In the genomic region with DNA sequence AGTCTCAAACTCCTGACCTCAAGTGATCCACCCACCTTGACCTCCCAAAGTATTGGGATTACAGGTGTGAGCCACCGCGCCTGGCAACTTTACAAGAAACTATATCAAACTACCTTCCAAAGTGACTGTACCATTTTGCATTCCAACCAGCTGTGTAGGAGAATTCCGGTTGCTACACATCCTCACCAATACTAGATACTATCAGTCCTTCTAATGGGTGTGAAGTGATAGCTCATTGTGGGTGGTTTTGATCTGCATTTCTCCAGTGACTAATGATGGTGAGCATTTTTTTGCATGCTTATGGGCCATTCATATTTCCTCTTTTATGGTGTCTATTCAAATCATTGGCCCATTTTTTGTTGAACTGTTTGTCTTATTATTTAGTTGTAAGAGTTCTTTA, we compare ENCODE assay signal across 36 cellular contexts. TPM values are rescaled to one million over a fixed set of nuclear protein-coding genes. Genes with fewer than 3 reads are reported as not detected.
"Had no signal": no experiment of that assay in that cellular context is flagged by ENCODE, and none has a peak within 500 bp of the region (broad histone marks: within the 10 kb centered on the region; RNA-seq: fewer than 3 reads in every experiment).

No MANE protein-coding gene starts in this region.

- H3K36me3 ChIP-seq: brain microvascular endothelial cell, cardiac muscle cell, colonic mucosa, esophagus muscularis mucosa, gastroesophageal sphincter, heart right ventricle, WERI-Rb-1 had no signal

- H2AFZ ChIP-seq: hepatocyte had no signal

- H3K9me3 ChIP-seq: colonic mucosa, esophagus muscularis mucosa had no signal

- H3K27me3 ChIP-seq: brain microvascular endothelial cell, cardiac muscle cell, colonic mucosa, hepatocyte had no signal

- H3K4me3 ChIP-seq: cardiac muscle cell, colonic mucosa, esophagus muscularis mucosa, gastroesophageal sphincter, heart right ventricle, hepatocyte had no signal

- DNase-seq: activated B cell treated with CpG ODN at 0.5 μM for 24 hours; activated CD4-positive, alpha-beta T cell treated with anti-CD3 and anti-CD28 coated beads for 48 hours; activated CD4-positive, alpha-beta T cell treated with anti-CD3 and anti-CD28 coated beads, Interleukin-2, amount 50 U/mL, for 1 hour; activated CD4-positive, alpha-beta T cell treated with anti-CD3 and anti-CD28 coated beads, Interleukin-2, amount 50 U/mL, for 48 hours; activated CD8-positive, alpha-beta memory T cell treated with anti-CD3 and anti-CD28 coated beads, Interleukin-2, amount 10 ng/mL, durations not matched to agents 7 days and 5 days; activated CD8-positive, alpha-beta memory T cell treated with anti-CD3 and anti-CD28 coated beads, Interleukin-2, amount 50 U/mL, for 4 hours; activated CD8-positive, alpha-beta T cell treated with anti-CD3 and anti-CD28 coated beads, Interleukin-2, amount 10 ng/mL, durations not matched to agents 7 days and 5 days; activated effector memory CD4-positive, alpha-beta T cell treated with anti-CD3 and anti-CD28 coated beads, Interleukin-2, amount 50 U/mL, for 16 hours; activated naive CD4-positive, alpha-beta T cell; activated naive CD4-positive, alpha-beta T cell treated with anti-CD3 and anti-CD28 coated beads, Interleukin-2, amount 50 U/mL, for 16 hours; activated T-cell treated with anti-CD3 and anti-CD28 coated beads, Interleukin-2, amount 50 U/mL, for 1 hour; activated T-cell treated with anti-CD3 and anti-CD28 coated beads, Interleukin-2, amount 50 U/mL, for 48 hours; amniotic stem cell; anterior cingulate cortex; brain microvascular endothelial cell; central memory CD4-positive, alpha-beta T cell; cerebellar nuclear complex; colonic mucosa; effector CD8-positive, alpha-beta T cell; erythroblast; foreskin melanocyte; heart right ventricle; T-helper 1 cell; T-helper 17 cell; T1000; WERI-Rb-1 had no signal

- H3K27ac ChIP-seq: brain microvascular endothelial cell, cardiac muscle cell, colonic mucosa, esophagus muscularis mucosa, gastroesophageal sphincter, heart right ventricle, hepatocyte, WERI-Rb-1 had no signal

- H3K4me2 ChIP-seq: hepatocyte had no signal

- ATAC-seq: activated CD8-positive, alpha-beta memory T cell treated with anti-CD3 and anti-CD28 coated beads, Interleukin-2, amount 10 ng/mL, durations not matched to agents 7 days and 5 days; activated CD8-positive, alpha-beta T cell treated with anti-CD3 and anti-CD28 coated beads, Interleukin-2, amount 10 ng/mL, durations not matched to agents 7 days and 5 days; gastroesophageal sphincter; heart right ventricle; T-helper 17 cell had no signal

- H3K79me2 ChIP-seq: hepatocyte had no signal

- H3K4me1 ChIP-seq: colonic mucosa, esophagus muscularis mucosa, gastroesophageal sphincter, heart right ventricle had no signal

- FAIRE-seq: astrocyte, endometrium, endothelial cell of umbilical vein had no signal

RNA-seq across cellular contexts. Expression of gene SCNN1B, which starts 37.7 kb away (rescaled TPM):
- total RNA-seq: activated B cell treated with CpG ODN at 0.5 μM for 24 hours; activated CD8-positive, alpha-beta memory T cell treated with anti-CD3 and anti-CD28 coated beads for 36 hours; activated CD8-positive, alpha-beta memory T cell treated with anti-CD3 and anti-CD28 coated beads, Interleukin-2, amount 10 ng/mL, durations not matched to agents 7 days and 5 days; activated CD8-positive, alpha-beta T cell treated with anti-CD3 and anti-CD28 coated beads, Interleukin-2, amount 10 ng/mL, durations not matched to agents 7 days and 5 days; activated T-helper 1 cell treated with anti-CD3 and anti-CD28 coated beads, Interleukin-12 subunit alpha, Interleukin-12 subunit beta, Interleukin-2, Interleukin-4 antibody, amounts not matched to agents 30 ng/mL and 10 ng/mL and 1 ng/mL, durations not matched to agents 14 hours and 24 hours and 36 hours; activated T-helper 2 cell treated with anti-CD3 and anti-CD28 coated beads, Interferon-gamma antibody, Interleukin-2, Interleukin-4, amounts not matched to agents 10 μg/mL and 5 μg/mL and 100 μg/mL, durations not matched to agents 14 hours and 24 hours and 36 hours; astrocyte; cardiac muscle cell; endothelial cell of umbilical vein; T-helper 17 cell had no signal
- polyA plus RNA-seq: cardiac muscle cell, endothelial cell of umbilical vein had no signal
